8 cellular contexts compared by ENCODE assay signal in the genomic region with DNA sequence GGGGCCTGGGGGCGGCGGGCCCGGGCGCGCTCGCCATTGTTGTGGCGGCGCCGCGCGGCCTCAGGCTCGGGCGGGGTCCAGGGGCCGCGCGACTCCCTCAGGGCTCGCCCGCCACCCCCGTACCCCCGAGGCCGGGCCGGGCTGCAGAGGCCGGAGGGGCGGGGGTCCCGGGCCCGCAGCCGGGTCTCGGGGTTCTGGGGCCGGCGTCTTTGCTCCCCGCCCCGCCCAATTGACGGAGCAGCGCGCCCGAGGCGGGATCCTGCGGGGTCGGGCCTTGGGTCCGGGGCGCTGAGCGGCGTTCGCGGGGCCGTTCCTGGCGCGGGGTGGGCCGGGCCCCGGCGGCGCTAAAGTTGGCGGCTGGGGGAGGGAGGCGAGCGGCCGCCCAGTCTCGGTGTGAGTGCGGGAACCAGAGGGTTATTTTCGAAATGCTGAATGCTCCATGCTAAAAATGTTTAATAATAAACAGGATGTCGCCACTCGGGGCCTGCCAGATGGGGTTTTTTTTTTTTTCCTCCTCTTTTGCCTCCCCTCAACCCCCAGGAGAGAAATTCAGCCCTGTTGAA. TPM values are rescaled to one million over a fixed set of nuclear protein-coding genes. Genes with fewer than 3 reads are reported as not detected.
DNase-seq lines count a peak whose midpoint lies in the region; ATAC-seq and TF ChIP-seq lines count a peak whose summit lies in the region.

No MANE protein-coding gene starts in this region.

- H3K27me3 ChIP-seq in CD4-positive, alpha-beta T cell (ENCODE audit: control insufficient read depth, insufficient read depth, low read length), result no peaks in the 10 kb centered on the region
- H3K27me3 ChIP-seq in mucosa of rectum (ENCODE audit: control insufficient read depth in 2 of 2, insufficient read depth in 2 of 2, low read length in 2 of 2) (no peaks in the 10 kb centered on the region), tibial artery (no peaks in the 10 kb centered on the region)

- no peaks in the 10 kb centered on the region for H3K27me3 Mint-ChIP-seq in CD4-positive, alpha-beta T cell
- peaks cover 13% of the 10 kb centered on the region for H3K27me3 Mint-ChIP-seq in endothelial cell (ENCODE audit: unreplicated experiment)

- H3K36me3 ChIP-seq in mucosa of rectum (ENCODE audit: control insufficient read depth in 2 of 2, insufficient read depth in 2 of 2, low read length in 2 of 2), result no peaks in the 10 kb centered on the region
- no peaks in the 10 kb centered on the region for H3K36me3 ChIP-seq in tibial artery

- DNase-seq in CD4-positive, alpha-beta T cell, result peak in 9 of 10 experiments; percentile 30 to 63 (median 36)
- no peak for DNase-seq in Jurkat, Clone E6-1 (ENCODE audit: low read depth, low spot score)
- peak; percentile 84 for DNase-seq in activated CD8-positive, alpha-beta memory T cell treated with anti-CD3 and anti-CD28 coated beads for 24 hours
- DNase-seq in endothelial cell (ENCODE audit: low spot score) (peak; percentile 49), tibial artery (peak; percentile 51 to 78), DMS153 treated with DMSO at 0.1 percent for 48 hours (lab: John Stamatoyannopoulos, UW; ENCODE audit: unreplicated experiment) (no peak)

- peaks cover 19% of the 10 kb centered on the region for H3K36me3 Mint-ChIP-seq in CD4-positive, alpha-beta T cell (ENCODE audit: low read depth)
- H3K36me3 Mint-ChIP-seq in endothelial cell (ENCODE audit: low read depth, unreplicated experiment), result peaks cover 8% of the 10 kb centered on the region

- H3K9me3 ChIP-seq in CD4-positive, alpha-beta T cell (ENCODE audit: control insufficient read depth, low read length), result no peaks in the 10 kb centered on the region
- H3K9me3 ChIP-seq in mucosa of rectum (ENCODE audit: control insufficient read depth in 2 of 2, low read length in 2 of 2) (no peaks in the 10 kb centered on the region), tibial artery (no peaks in the 10 kb centered on the region)

- peak; percentile 14 for ATAC-seq in CD4-positive, alpha-beta T cell (ENCODE audit: poor library complexity)
- peak; percentile 35 for ATAC-seq in GM21360 (IDR thresholded peaks at IDR 0.05; ENCODE audit: unreplicated experiment)

- peak overlapping the region; percentile 96 for H3K27ac ChIP-seq in CD4-positive, alpha-beta T cell (ENCODE audit: low read depth, low read length)
- peak overlapping the region; percentile 86 to 89 for H3K27ac ChIP-seq in mucosa of rectum (ENCODE audit: low read depth in 2 of 2, low read length in 2 of 2)
- peak overlapping the region; percentile 95 to 99 for H3K27ac ChIP-seq in tibial artery

- peaks cover 57% of the 10 kb centered on the region for H3K4me1 Mint-ChIP-seq in CD4-positive, alpha-beta T cell (ENCODE audit: low read depth)
- peaks cover 33% of the 10 kb centered on the region for H3K4me1 Mint-ChIP-seq in endothelial cell (ENCODE audit: unreplicated experiment)

- peak overlapping the region; percentile 76 for H3K4me3 ChIP-seq in Jurkat, Clone E6-1 (ENCODE audit: low read length)
- H3K4me3 ChIP-seq in mucosa of rectum (ENCODE audit: low read length in 2 of 2), result peak overlapping the region; percentile 47 to 71
- H3K4me3 ChIP-seq in tibial artery, result peak overlapping the region; percentile 83 to 86

- peak overlapping the region; percentile 96 for H3K27ac Mint-ChIP-seq in CD4-positive, alpha-beta T cell
- peak overlapping the region; percentile 97 for H3K27ac Mint-ChIP-seq in endothelial cell (ENCODE audit: unreplicated experiment)

- no peak for TF ChIP-seq CTCF in CD4-positive, alpha-beta T cell (IDR thresholded peaks at IDR 0.05)
- TF ChIP-seq CTCF in endothelial cell (IDR thresholded peaks at IDR 0.05; ENCODE audit: unreplicated experiment) (no peak), tibial artery (IDR thresholded peaks at IDR 0.05) (no peak)

- no peaks in the 10 kb centered on the region for H3K9me3 Mint-ChIP-seq in CD4-positive, alpha-beta T cell
- no peaks in the 10 kb centered on the region for H3K9me3 Mint-ChIP-seq in endothelial cell (ENCODE audit: unreplicated experiment)

- peak overlapping the region; percentile 69 to 72 for H3K9ac ChIP-seq in mucosa of rectum (ENCODE audit: low read depth in 1 of 2, low read length in 2 of 2)

- H3K4me1 ChIP-seq in mucosa of rectum (ENCODE audit: control insufficient read depth in 2 of 2, insufficient read depth in 2 of 2, low read length in 2 of 2) (peaks cover 28 to 31% of the 10 kb centered on the region in 2 donors), tibial artery (peaks cover 5 to 51% (median 40%) of the 10 kb centered on the region in 4 donors)

- peak overlapping the region; percentile 95 for H3K4me3 Mint-ChIP-seq in CD4-positive, alpha-beta T cell
- H3K4me3 Mint-ChIP-seq in endothelial cell (ENCODE audit: unreplicated experiment), result peak overlapping the region; percentile 99

- POLR2A ChIA-PET in CD4-positive, alpha-beta T cell (lab: Charles Lee), result interaction anchor here (0.7 to 5.5 kb wide), 6 partner anchors 12 to 126 kb away, joined by 3 to 83 read pairs (median 4); no protein-coding TSS in a partner anchor

- CTCF ChIA-PET in CD4-positive, alpha-beta T cell (lab: Charles Lee), result no interaction called here

- intact Hi-C loops in CD4-positive, alpha-beta T cell (cut with DNase I, micrococcal nuclease), result loop anchor here (1.0 to 5.0 kb wide), 7 partner anchors 14 to 122 kb away; partner anchors contain the start of gene FAM78A (in 1 of the 2)
- intact Hi-C loops in tibial artery (cut with DNase I; ENCODE audit: low total_unique reads), result no loop called here

RNA-seq across cellular contexts. Expression of gene PRRC2B, which starts 0.7 kb away (rescaled TPM):
- total RNA-seq in CD4-positive, alpha-beta T cell, result 100 to 1,000 TPM; 256 to 268 TPM
- polyA plus RNA-seq in Jurkat, Clone E6-1 (2012; ENCODE audit: insufficient read depth, insufficient read length), result 68.8 TPM
- total RNA-seq in endothelial cell (ENCODE audit: unreplicated experiment), result 350 TPM

Comparison
In these comparisons a context has a peak if more than half of its experiments do, and no peak if none do; other contexts are left out.
1. DNase-seq: peak in CD4-positive, alpha-beta T cell (9 of 10), activated CD8-positive, alpha-beta memory T cell treated with anti-CD3 and anti-CD28 coated beads for 24 hours (single experiment), endothelial cell (single experiment) and tibial artery (2 of 2); none in Jurkat, Clone E6-1 (single experiment) and DMS153 treated with DMSO at 0.1 percent for 48 hours (single experiment).
2. Peak in every context shown above with its lines, with median percentiles within 50 percentile points of each other: H3K27ac ChIP-seq and H3K4me3 ChIP-seq.